ENCODE assay signal across 22 cellular contexts in genomic region chr6:3353504-3353903, GRCh38.
DNase-seq lines count a peak whose midpoint lies in the region; TF ChIP-seq lines count a peak whose summit lies in the region.
"Had no signal": no experiment of that assay in that cellular context is flagged by ENCODE, and none has a peak within 500 bp of the region (broad histone marks: within the 10 kb centered on the region; RNA-seq: fewer than 3 reads in every experiment).

No MANE protein-coding gene starts in this region.

- H3K4me3 Mint-ChIP-seq in nephron progenitor cell: peak overlapping the region; percentile 10
- no peak overlapping the region for H3K4me3 Mint-ChIP-seq in activated T-helper 2 cell treated with anti-CD3 and anti-CD28 coated beads, Interferon-gamma antibody, Interleukin-2, Interleukin-4, amounts not matched to agents 10 μg/mL and 5 μg/mL and 100 μg/mL, durations not matched to agents 14 hours and 24 hours and 36 hours (ENCODE audit: low read depth)
- H3K4me3 Mint-ChIP-seq: activated CD8-positive, alpha-beta T cell treated with anti-CD3 and anti-CD28 coated beads for 36 hours; activated naive CD8-positive, alpha-beta T cell; central memory CD8-positive, alpha-beta T cell had no signal

- no peak for DNase-seq in nephron progenitor cell
- no peak for DNase-seq in activated T-helper 2 cell treated with anti-CD3 and anti-CD28 coated beads, Interferon-gamma antibody, Interleukin-2, Interleukin-4, amounts not matched to agents 10 μg/mL and 5 μg/mL and 100 μg/mL, durations not matched to agents 14 hours and 24 hours and 36 hours (ENCODE audit: low spot score)
- DNase-seq in 8988T: no peak
- no peak for DNase-seq in AG20443 (ENCODE audit: low spot score)
- no peak for DNase-seq in ecto neural progenitor cell (ENCODE audit: low spot score)
- DNase-seq: activated CD4-positive, alpha-beta T cell treated with anti-CD3 and anti-CD28 coated beads for 1 hour; activated CD8-positive, alpha-beta T cell treated with anti-CD3 and anti-CD28 coated beads for 36 hours; DMS153; left ventricle myocardium superior; NCI-H2029 treated with DMSO at 0.1 percent for 48 hours; NCI-H345; NCI-H774; RPMI8226; stimulated activated CD4-positive, alpha-beta T cell treated with anti-CD3 and anti-CD28 coated beads, Interleukin-1b, Interleukin-23, amount 100 ng/mL, for 48 hours; stomach; trophoblast cell had no signal

- H3K27me3 Mint-ChIP-seq in nephron progenitor cell (ENCODE audit: low read depth, poor library complexity): peaks cover 16% of the 10 kb centered on the region
- peaks cover 56% of the 10 kb centered on the region for H3K27me3 Mint-ChIP-seq in activated T-helper 2 cell treated with anti-CD3 and anti-CD28 coated beads, Interferon-gamma antibody, Interleukin-2, Interleukin-4, amounts not matched to agents 10 μg/mL and 5 μg/mL and 100 μg/mL, durations not matched to agents 14 hours and 24 hours and 36 hours (ENCODE audit: low read depth)
- H3K27me3 Mint-ChIP-seq: activated CD8-positive, alpha-beta T cell treated with anti-CD3 and anti-CD28 coated beads for 36 hours; activated naive CD8-positive, alpha-beta T cell had no signal

- CTCF ChIA-PET in HEK293 (lab: Yijun Ruan, JAX): interaction anchor here (0.7 to 1.0 kb wide), 3 partner anchors 17 to 173 kb away, joined by 3 to 6 read pairs (median 5); no protein-coding TSS in a partner anchor

- TF ChIP-seq CTCF in HEK293 (tag by site-specific recombination; IDR thresholded peaks at IDR 0.05) (no peak), nephron progenitor cell (IDR thresholded peaks at IDR 0.05) (no peak)

- H3K36me3 Mint-ChIP-seq in nephron progenitor cell (ENCODE audit: low read depth): peaks cover 4% of the 10 kb centered on the region
- H3K36me3 Mint-ChIP-seq in activated T-helper 2 cell treated with anti-CD3 and anti-CD28 coated beads, Interferon-gamma antibody, Interleukin-2, Interleukin-4, amounts not matched to agents 10 μg/mL and 5 μg/mL and 100 μg/mL, durations not matched to agents 14 hours and 24 hours and 36 hours (ENCODE audit: low read depth): no peaks in the 10 kb centered on the region

- H3K4me1 Mint-ChIP-seq in nephron progenitor cell: peaks cover 99% of the 10 kb centered on the region
- peaks cover 9% of the 10 kb centered on the region for H3K4me1 Mint-ChIP-seq in activated T-helper 2 cell treated with anti-CD3 and anti-CD28 coated beads, Interferon-gamma antibody, Interleukin-2, Interleukin-4, amounts not matched to agents 10 μg/mL and 5 μg/mL and 100 μg/mL, durations not matched to agents 14 hours and 24 hours and 36 hours (ENCODE audit: low read depth)

- H3K4me3 ChIP-seq in HEK293 (ENCODE audit: low read depth, low read length): no peak overlapping the region
- H3K4me3 ChIP-seq: ascending aorta, smooth muscle cell, stomach had no signal

- H3K27ac Mint-ChIP-seq in nephron progenitor cell: no peak overlapping the region
- no peak overlapping the region for H3K27ac Mint-ChIP-seq in activated T-helper 2 cell treated with anti-CD3 and anti-CD28 coated beads, Interferon-gamma antibody, Interleukin-2, Interleukin-4, amounts not matched to agents 10 μg/mL and 5 μg/mL and 100 μg/mL, durations not matched to agents 14 hours and 24 hours and 36 hours
- H3K27ac Mint-ChIP-seq: activated CD8-positive, alpha-beta T cell treated with anti-CD3 and anti-CD28 coated beads for 36 hours; activated naive CD8-positive, alpha-beta T cell had no signal

- peaks cover 43% of the 10 kb centered on the region for H3K4me1 ChIP-seq in HEK293 (ENCODE audit: control insufficient read depth, insufficient read depth, low read length)

- no peaks in the 10 kb centered on the region for H3K9me3 ChIP-seq in HEK293 (ENCODE audit: control insufficient read depth, insufficient read depth, low read depth, low read length)
- H3K9me3 ChIP-seq: ascending aorta, stomach had no signal

- intact Hi-C loops in activated T-helper 2 cell treated with anti-CD3 and anti-CD28 coated beads, Interferon-gamma antibody, Interleukin-2, Interleukin-4, amounts not matched to agents 10 μg/mL and 5 μg/mL and 100 μg/mL, durations not matched to agents 14 hours and 24 hours and 36 hours (cut with micrococcal nuclease): no loop called here

- no peaks in the 10 kb centered on the region for H3K36me3 ChIP-seq in HEK293 (ENCODE audit: control insufficient read depth in 2 of 2, insufficient read depth in 1 of 2, low read length in 2 of 2)
- H3K36me3 ChIP-seq: ascending aorta, stomach had no signal

- H3K27ac ChIP-seq in HEK293 (ENCODE audit: extremely low read depth, low read depth, low read length): no peak overlapping the region
- H3K27ac ChIP-seq in angular gyrus (ENCODE audit: low read depth, low read length): peak overlapping the region; percentile 14
- H3K27ac ChIP-seq: ascending aorta had no signal

- H3K9me3 Mint-ChIP-seq in nephron progenitor cell: no peaks in the 10 kb centered on the region
- no peaks in the 10 kb centered on the region for H3K9me3 Mint-ChIP-seq in activated T-helper 2 cell treated with anti-CD3 and anti-CD28 coated beads, Interferon-gamma antibody, Interleukin-2, Interleukin-4, amounts not matched to agents 10 μg/mL and 5 μg/mL and 100 μg/mL, durations not matched to agents 14 hours and 24 hours and 36 hours
- H3K9me3 Mint-ChIP-seq: activated CD8-positive, alpha-beta T cell treated with anti-CD3 and anti-CD28 coated beads for 36 hours; central memory CD8-positive, alpha-beta T cell had no signal

- POLR2A ChIA-PET in HEK293 (lab: Yijun Ruan, JAX): no interaction called here

TF ChIP-seq in HEK293, 187 proteins besides CTCF, POLR2A, EP300 and RAD21:
- TF ChIP-seq ZNF341 (tag by site-specific recombination; IDR thresholded peaks at IDR 0.05; ENCODE audit: low read depth): peak; percentile 90
- TF ChIP-seq ZNF37A (tag by site-specific recombination; IDR thresholded peaks at IDR 0.05): no peak
- TF ChIP-seq REST (tag by site-specific recombination; IDR thresholded peaks at IDR 0.05): no peak
- peak; percentile 62 for TF ChIP-seq ZNF600 (tag by site-specific recombination; IDR thresholded peaks at IDR 0.05)
- peak; percentile 31; the same call in 1 of the 2 replicates for TF ChIP-seq OSR2 (tag by site-specific recombination; IDR thresholded peaks at IDR 0.05)
- no peak for TF ChIP-seq ZNF146 (tag by site-specific recombination; IDR thresholded peaks at IDR 0.05)
